In genomic region chr13:32969516-32969941, GRCh38 we compare ENCODE assay signal across 8 cellular contexts. TPM values are rescaled to one million over a fixed set of nuclear protein-coding genes. Genes with fewer than 3 reads are reported as not detected.
A peak's percentile ranks its signal among the peaks of the same experiment; 100 is the strongest.
DNase-seq lines count a peak whose midpoint lies in the region; ATAC-seq and TF ChIP-seq lines count a peak whose summit lies in the region.

No MANE protein-coding gene starts in this region.

- H2AFZ ChIP-seq in GM23338 = peak overlapping the region; percentile 33; the same call in 1 of the 2 replicates

- H3K36me3 Mint-ChIP-seq in GM23338 (ENCODE audit: low read depth) = no peaks in the 10 kb centered on the region

- no peak overlapping the region for H3K27ac Mint-ChIP-seq in GM23338

- H3K4me2 ChIP-seq in BLaER1 (peak overlapping the region; percentile 9; the same call in 1 of the 2 replicates), GM23338 (no peak overlapping the region)

- H3K9me3 ChIP-seq in BLaER1 (no peaks in the 10 kb centered on the region), ascending aorta (no peaks in the 10 kb centered on the region), mucosa of descending colon (no peaks in the 10 kb centered on the region)

- no peaks in the 10 kb centered on the region for H3K4me1 Mint-ChIP-seq in GM23338

- ATAC-seq in GM23338 (no peak), mucosa of descending colon (peak; percentile 31), HG02642 (IDR thresholded peaks at IDR 0.05; ENCODE audit: poor library complexity, unreplicated experiment) (no peak), HG03342 (IDR thresholded peaks at IDR 0.05; ENCODE audit: unreplicated experiment) (no peak)

- H4K20me1 ChIP-seq in BLaER1 = no peaks in the 10 kb centered on the region
- H4K20me1 ChIP-seq in GM23338 (replicated peaks; ENCODE audit: insufficient read depth) = no peaks in the 10 kb centered on the region

- intact Hi-C loops in ascending aorta (cut with DNase I) = no loop called here
- intact Hi-C loops in mucosa of descending colon (cut with DNase I, micrococcal nuclease) = no loop called here

- H3K27ac ChIP-seq in BLaER1 (no peak overlapping the region), GM23338 (ENCODE audit: low read depth) (no peak overlapping the region), ascending aorta (peak overlapping the region; percentile 55)

- no peaks in the 10 kb centered on the region for H3K79me2 ChIP-seq in GM23338 (replicated peaks; ENCODE audit: insufficient read depth)

- H3K36me3 ChIP-seq in BLaER1 (no peaks in the 10 kb centered on the region), GM23338 (ENCODE audit: insufficient read depth) (no peaks in the 10 kb centered on the region), ascending aorta (no peaks in the 10 kb centered on the region), mucosa of descending colon (ENCODE audit: low read depth) (no peaks in the 10 kb centered on the region)

- no peaks in the 10 kb centered on the region for H3K27me3 Mint-ChIP-seq in GM23338 (ENCODE audit: insufficient read depth, low read depth, poor library complexity)

- TF ChIP-seq CTCF in GM23338 (conservative IDR thresholded peaks at IDR 0.05; ENCODE audit: low read depth in 2 of 2) = no peak
- no peak for TF ChIP-seq CTCF in ascending aorta (IDR thresholded peaks at IDR 0.05)
- no peak for TF ChIP-seq CTCF in mucosa of descending colon (IDR thresholded peaks at IDR 0.05)

- H3K4me3 ChIP-seq in BLaER1 (no peak overlapping the region), GM23338 (no peak overlapping the region), ascending aorta (peak overlapping the region; percentile 43 to 54), mucosa of descending colon (no peak overlapping the region)

- no peaks in the 10 kb centered on the region for H3K4me1 ChIP-seq in BLaER1
- H3K4me1 ChIP-seq in GM23338 (ENCODE audit: insufficient read depth) = no peaks in the 10 kb centered on the region
- H3K4me1 ChIP-seq in ascending aorta = no peaks in the 10 kb centered on the region
- no peaks in the 10 kb centered on the region for H3K4me1 ChIP-seq in mucosa of descending colon (ENCODE audit: low read depth)

- no peaks in the 10 kb centered on the region for H3K9me3 Mint-ChIP-seq in GM23338

- no peak overlapping the region for H3K4me3 Mint-ChIP-seq in GM23338

- H3K27me3 ChIP-seq in BLaER1 (no peaks in the 10 kb centered on the region), GM23338 (ENCODE audit: insufficient read depth) (no peaks in the 10 kb centered on the region), ascending aorta (no peaks in the 10 kb centered on the region)

- no peak overlapping the region for H3K9ac ChIP-seq in BLaER1

- H3F3A ChIP-seq in GM23338 (replicated peaks; ENCODE audit: low read depth) = no peaks in the 10 kb centered on the region

- no peaks in the 10 kb centered on the region for H3K9me2 ChIP-seq in GM23338 (ENCODE audit: insufficient read depth)

- DNase-seq in GM23338 (ENCODE audit: low spot score) = no peak
- no peak for DNase-seq in ascending aorta (ENCODE audit: low spot score in 2 of 2)
- DNase-seq in mucosa of descending colon = peak in 1 of 3 donors; percentile 11
- no peak for DNase-seq in NCI-H2107 (lab: John Stamatoyannopoulos, UW)
- no peak for DNase-seq in NCI-H146 (lab: John Stamatoyannopoulos, UW)

TF ChIP-seq in GM23338, 12 proteins besides CTCF, POLR2A, EP300 and RAD21:
- TF ChIP-seq JUNB (IDR thresholded peaks at IDR 0.05; ENCODE audit: unreplicated experiment) (no peak), EZH2phosphoT487 (IDR thresholded peaks at IDR 0.05; ENCODE audit: unreplicated experiment) (no peak), STAT1 (IDR thresholded peaks at IDR 0.05; ENCODE audit: unreplicated experiment) (no peak), ZNF462 (CRISPR knock-in tag; IDR thresholded peaks at IDR 0.05) (no peak), EZH2 (IDR thresholded peaks at IDR 0.05; ENCODE audit: low read depth, unreplicated experiment) (no peak), ETS1 (IDR thresholded peaks at IDR 0.05) (no peak), CREB1 (CRISPR knock-in tag; IDR thresholded peaks at IDR 0.05; ENCODE audit: low read depth) (no peak), POLR2AphosphoS5 (IDR thresholded peaks at IDR 0.05; ENCODE audit: low read depth) (no peak), ZNF114 (CRISPR knock-in tag; IDR thresholded peaks at IDR 0.05) (no peak), ZNF331 (CRISPR knock-in tag; IDR thresholded peaks at IDR 0.05; ENCODE audit: low read depth) (no peak)

RNA-seq across cellular contexts. Expression of gene KL, which starts 46.7 kb away (rescaled TPM):
- total RNA-seq in GM23338 (2014; rRNA removed; shearing (Covaris generic)) = 0.03 TPM in 1 of 2 replicates, not detected in the other
- 0.07 TPM in 1 of 2 replicates, not detected in the other for polyA plus RNA-seq in GM23338 (2016; fragmentation: Nextera tagmentation; extraction: Ambion mirVana)
- total RNA-seq in ascending aorta (3.7 TPM), mucosa of descending colon (1 to 10 TPM in 1 of 3 donors, under 1 TPM in 2; 0.63 to 6.0 (median 0.84) TPM)

Comparison
In these comparisons a context has a peak if more than half of its experiments do, and no peak if none do; other contexts are left out.
1. H3K27ac ChIP-seq: peak in ascending aorta (2 of 2); none in BLaER1 (single experiment) and GM23338 (single experiment).
2. H3K4me3 ChIP-seq: peak in ascending aorta (2 of 2); none in BLaER1 (single experiment), GM23338 (single experiment) and mucosa of descending colon (single experiment).